In the genomic region with DNA sequence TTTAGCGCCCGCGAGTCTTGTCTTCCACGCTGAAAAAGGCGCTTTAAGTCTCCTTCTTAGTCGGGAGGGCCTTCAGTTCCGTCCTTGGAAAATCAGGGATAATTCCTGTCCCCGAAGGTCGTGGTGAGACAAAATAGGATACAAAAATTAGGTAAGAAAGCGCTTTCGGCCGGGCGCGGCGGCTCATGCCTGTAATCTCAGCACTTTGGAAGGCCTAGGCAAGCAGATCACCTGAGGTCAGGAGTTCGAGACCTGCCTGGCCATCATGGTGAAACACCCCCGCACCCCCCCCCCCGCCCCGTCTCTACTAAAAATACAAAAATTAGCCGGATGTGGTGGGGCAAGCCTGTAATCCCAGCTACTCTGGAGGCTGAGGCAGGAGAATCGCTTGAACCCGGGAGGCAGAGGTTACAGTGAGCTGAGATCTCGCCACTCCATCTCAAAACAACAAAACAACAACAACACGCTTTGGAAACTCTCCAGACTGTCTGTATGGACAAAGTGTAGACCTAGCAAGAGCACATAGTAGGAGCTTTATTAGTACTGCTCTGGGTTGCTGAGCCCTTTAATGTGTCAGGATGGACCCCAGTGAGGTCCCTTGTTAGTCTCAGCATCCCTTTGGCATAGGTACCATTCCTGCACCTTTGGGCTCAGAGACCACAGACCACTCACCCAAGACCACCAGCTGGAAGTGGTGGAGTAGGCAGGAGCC, we compare ENCODE assay signal across 8 cellular contexts. TPM values are rescaled to one million over a fixed set of nuclear protein-coding genes. Genes with fewer than 3 reads are reported as not detected.
DNase-seq lines count a peak whose midpoint lies in the region; ATAC-seq and TF ChIP-seq lines count a peak whose summit lies in the region.

No MANE protein-coding gene starts in this region.

- H3K4me3 Mint-ChIP-seq in activated CD4-positive, alpha-beta T cell treated with anti-CD3 and anti-CD28 coated beads for 36 hours, result peak overlapping the region; percentile 65

- DNase-seq in activated CD4-positive, alpha-beta T cell treated with anti-CD3 and anti-CD28 coated beads for 36 hours, result no peak
- no peak for DNase-seq in activated CD4-positive, alpha-beta T cell treated with anti-CD3 and anti-CD28 coated beads, Interleukin-2, amount 50 U/mL, for 1 hour
- no peak for DNase-seq in adipocyte (ENCODE audit: low read depth)
- no peak for DNase-seq in kidney epithelial cell (ENCODE audit: low read depth)
- DNase-seq in NOMO-1 treated with DMSO at 0.1 percent for 48 hours (lab: John Stamatoyannopoulos, UW; ENCODE audit: unreplicated experiment), result no peak
- no peak for DNase-seq in stimulated activated CD4-positive, alpha-beta T cell treated with anti-CD3 and anti-CD28 coated beads, Interleukin-4, amount 100 ng/mL, for 4 hours

- no peak for TF ChIP-seq CTCF in kidney epithelial cell (IDR thresholded peaks at IDR 0.05; ENCODE audit: insufficient read depth, low read length, poor library complexity, severe bottlenecking)

- H3K4me1 Mint-ChIP-seq in activated CD4-positive, alpha-beta T cell treated with anti-CD3 and anti-CD28 coated beads for 36 hours, result peaks cover 6% of the 10 kb centered on the region

- peaks cover 35% of the 10 kb centered on the region for H3K27me3 Mint-ChIP-seq in activated CD4-positive, alpha-beta T cell treated with anti-CD3 and anti-CD28 coated beads for 36 hours

- ATAC-seq in activated CD4-positive, alpha-beta T cell treated with anti-CD3 and anti-CD28 coated beads for 36 hours, result no peak
- no peak for ATAC-seq in HG02884 (IDR thresholded peaks at IDR 0.05; ENCODE audit: unreplicated experiment)

- no peaks in the 10 kb centered on the region for H3K9me3 Mint-ChIP-seq in activated CD4-positive, alpha-beta T cell treated with anti-CD3 and anti-CD28 coated beads for 36 hours (ENCODE audit: low read depth)

- no peak overlapping the region for H3K27ac Mint-ChIP-seq in activated CD4-positive, alpha-beta T cell treated with anti-CD3 and anti-CD28 coated beads for 36 hours

- H3K9ac ChIP-seq in adipocyte (ENCODE audit: low read length) (peak overlapping the region; percentile 78), subcutaneous abdominal adipose tissue (ENCODE audit: low read length in 5 of 5) (peak overlapping the region in 3 of 5 donors; percentile 64 to 83 (median 74))

- intact Hi-C loops in activated CD4-positive, alpha-beta T cell treated with anti-CD3 and anti-CD28 coated beads for 36 hours (cut with DNase I, micrococcal nuclease), result no loop called here

- H3K27ac ChIP-seq in subcutaneous abdominal adipose tissue (ENCODE audit: low read depth, low read length), result no peak overlapping the region

- H3K27me3 ChIP-seq in adipocyte (replicated peaks; ENCODE audit: control insufficient read depth, insufficient read depth, low read length) (no peaks in the 10 kb centered on the region), kidney epithelial cell (ENCODE audit: control insufficient read depth, insufficient read depth, low read length) (no peaks in the 10 kb centered on the region), subcutaneous abdominal adipose tissue (ENCODE audit: control insufficient read depth in 5 of 5, insufficient read depth in 4 of 5, low read length in 5 of 5) (peaks cover 0 to 8% (median 6%) of the 10 kb centered on the region in 5 donors)

- peak overlapping the region; percentile 76 for H3K4me3 ChIP-seq in adipocyte (ENCODE audit: low read length)
- H3K4me3 ChIP-seq in kidney epithelial cell (ENCODE audit: low read depth, low read length), result peak overlapping the region; percentile 62
- H3K4me3 ChIP-seq in subcutaneous abdominal adipose tissue (ENCODE audit: low read depth in 1 of 5, low read length in 5 of 5), result peak overlapping the region; percentile 65 to 75 (median 68)

- no peaks in the 10 kb centered on the region for H3K36me3 Mint-ChIP-seq in activated CD4-positive, alpha-beta T cell treated with anti-CD3 and anti-CD28 coated beads for 36 hours (ENCODE audit: low read depth)

- CTCF ChIA-PET in activated CD4-positive, alpha-beta T cell treated with anti-CD3 and anti-CD28 coated beads for 36 hours (lab: Charles Lee), result interaction anchor here (0.8 to 1.1 kb wide), 2 partner anchors 18 to 186 kb away, joined by 3 read pairs; no protein-coding TSS in a partner anchor

- H3K9me3 ChIP-seq in adipocyte (ENCODE audit: control insufficient read depth, low read length), result no peaks in the 10 kb centered on the region
- no peaks in the 10 kb centered on the region for H3K9me3 ChIP-seq in subcutaneous abdominal adipose tissue (ENCODE audit: control insufficient read depth in 5 of 5, low read length in 5 of 5)

- no peaks in the 10 kb centered on the region for H3K4me1 ChIP-seq in adipocyte (ENCODE audit: control insufficient read depth, insufficient read depth, low read length)
- peaks cover 0 to 17% (median 12%) of the 10 kb centered on the region in 5 donors for H3K4me1 ChIP-seq in subcutaneous abdominal adipose tissue (ENCODE audit: control insufficient read depth in 5 of 5, insufficient read depth in 5 of 5, low read length in 5 of 5)

- H3K36me3 ChIP-seq in adipocyte (ENCODE audit: control insufficient read depth, insufficient read depth, low read length, severe bottlenecking) (no peaks in the 10 kb centered on the region), kidney epithelial cell (ENCODE audit: control insufficient read depth, insufficient read depth, low read length) (no peaks in the 10 kb centered on the region), subcutaneous abdominal adipose tissue (ENCODE audit: control insufficient read depth in 5 of 5, insufficient read depth in 5 of 5, low read length in 5 of 5) (no peaks in the 10 kb centered on the region)

- POLR2A ChIA-PET in activated CD4-positive, alpha-beta T cell treated with anti-CD3 and anti-CD28 coated beads for 36 hours (lab: Charles Lee), result no interaction called here

RNA-seq across cellular contexts. Expression of a gene that starts 0.8 kb away (rescaled TPM):
- total RNA-seq in activated CD4-positive, alpha-beta T cell treated with anti-CD3 and anti-CD28 coated beads for 36 hours, result 1 to 10 TPM; 1.4 to 1.7 TPM
- 99.0 and 162 TPM in 2 replicates for total RNA-seq in kidney epithelial cell

RNA-seq across cellular contexts. Expression of a gene that starts 15.7 kb away (rescaled TPM):
- total RNA-seq in activated CD4-positive, alpha-beta T cell treated with anti-CD3 and anti-CD28 coated beads for 36 hours, result under 1 TPM in 1 of 2 experiments, not detected in 1; 0.49 TPM
- total RNA-seq in kidney epithelial cell, result not detected in 2 replicates

RNA-seq across cellular contexts. Expression of a gene that starts 31.3 kb away (rescaled TPM):
- total RNA-seq in activated CD4-positive, alpha-beta T cell treated with anti-CD3 and anti-CD28 coated beads for 36 hours, result not detected
- total RNA-seq in kidney epithelial cell, result 0.08 TPM in 1 of 2 replicates, not detected in the other

Comparison
In these comparisons a context has a peak if more than half of its experiments do, and no peak if none do; other contexts are left out.
1. RNA of a gene that starts 0.8 kb away (total RNA-seq): 99.0 to 162 TPM in kidney epithelial cell; 1.4 to 1.7 TPM in activated CD4-positive, alpha-beta T cell treated with anti-CD3 and anti-CD28 coated beads for 36 hours; every median in the first group is over 10 times any median in the second.
2. Peak in every context shown above with its lines, with median percentiles within 50 percentile points of each other: H3K4me3 ChIP-seq.